13 cellular contexts compared by ENCODE assay signal in the genomic region with DNA sequence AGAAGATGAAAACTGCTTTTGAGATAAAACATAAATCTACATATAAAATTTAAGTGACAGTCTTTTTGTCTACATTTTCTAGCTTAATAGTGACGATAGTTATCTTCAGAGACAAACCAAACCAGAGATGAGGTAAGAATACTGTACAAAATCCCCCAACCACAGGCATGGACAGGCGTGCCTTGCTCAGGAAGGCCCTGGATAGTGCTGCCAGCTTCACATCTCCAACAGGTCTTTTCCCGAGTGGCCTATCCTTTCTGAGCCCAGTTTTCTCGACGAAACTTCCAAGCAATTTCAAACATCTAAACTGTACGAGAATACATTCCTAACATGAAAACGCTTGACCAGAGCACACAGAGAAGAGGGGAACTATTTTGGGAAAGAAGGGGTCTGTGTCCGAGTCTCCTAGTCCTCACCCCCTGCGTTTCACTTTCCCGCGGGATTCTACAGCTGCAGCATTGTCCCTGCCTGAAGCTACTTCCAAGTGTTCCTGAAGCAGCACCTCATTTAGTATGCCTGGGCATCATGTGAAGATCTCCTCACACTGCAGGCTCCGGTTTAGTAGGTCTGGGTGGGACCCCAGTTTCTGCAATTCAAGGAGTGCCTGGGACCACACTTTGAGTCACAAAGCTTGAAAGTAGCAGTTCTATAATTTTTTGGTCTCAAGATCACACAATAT. TPM values are rescaled to one million over a fixed set of nuclear protein-coding genes. Genes with fewer than 3 reads are reported as not detected.
DNase-seq lines count a peak whose midpoint lies in the region; ATAC-seq, FAIRE-seq and TF ChIP-seq lines count a peak whose summit lies in the region.
"Had no signal": no experiment of that assay in that cellular context is flagged by ENCODE, and none has a peak within 500 bp of the region (broad histone marks: within the 10 kb centered on the region; RNA-seq: fewer than 3 reads in every experiment).

No MANE protein-coding gene starts in this region.

- peak overlapping the region; percentile 32 to 69 for H3K27ac ChIP-seq in coronary artery
- no peak overlapping the region for H3K27ac ChIP-seq in naive thymus-derived CD4-positive, alpha-beta T cell (ENCODE audit: low read depth, low read length)
- peak overlapping the region; percentile 32 to 37 for H3K27ac ChIP-seq in uterus

- DNase-seq in activated T-cell treated with anti-CD3 and anti-CD28 coated beads, Interleukin-2, amount 50 U/mL, for 72 hours = no peak
- DNase-seq in activated T-cell treated with anti-CD3 and anti-CD28 coated beads, Interleukin-2, amount 50 U/mL, for 4 hours = no peak
- no peak for DNase-seq in coronary artery (ENCODE audit: low spot score)
- no peak for DNase-seq in naive thymus-derived CD4-positive, alpha-beta T cell
- no peak for DNase-seq in uterus
- DNase-seq in RCC 7860 (ENCODE audit: low spot score) = no peak
- DNase-seq in NCI-H69 (lab: John Stamatoyannopoulos, UW) = no peak
- DNase-seq: 8988T, GOT3, hypothalamus, MG63 had no signal

- TF ChIP-seq CTCF in coronary artery (IDR thresholded peaks at IDR 0.05) (no peak), uterus (IDR thresholded peaks at IDR 0.05) (no peak)

- FAIRE-seq in RCC 7860 (lab: Jason Lieb, UNC) = no peak

- ATAC-seq in activated T-cell treated with anti-CD3 and anti-CD28 coated beads, Interleukin-2, amount 50 U/mL, for 72 hours (replicated peaks in 1 of 2) = no peak
- no peak for ATAC-seq in activated T-cell treated with anti-CD3 and anti-CD28 coated beads, Interleukin-2, amount 50 U/mL, for 4 hours
- ATAC-seq in naive thymus-derived CD4-positive, alpha-beta T cell = no peak
- ATAC-seq in HG03025 (IDR thresholded peaks at IDR 0.05; ENCODE audit: low FRiP score, unreplicated experiment) = no peak

- POLR2A ChIA-PET in naive thymus-derived CD4-positive, alpha-beta T cell (lab: Charles Lee) = interaction anchor here (0.5 to 1.1 kb wide), 2 partner anchors 12 to 420 kb away, joined by 3 to 5 read pairs; no protein-coding TSS in a partner anchor

- H3K9me3 Mint-ChIP-seq in activated T-cell treated with anti-CD3 and anti-CD28 coated beads, Interleukin-2, amount 50 U/mL, for 72 hours = no peaks in the 10 kb centered on the region
- no peaks in the 10 kb centered on the region for H3K9me3 Mint-ChIP-seq in activated T-cell treated with anti-CD3 and anti-CD28 coated beads, Interleukin-2, amount 50 U/mL, for 4 hours
- H3K9me3 Mint-ChIP-seq in naive thymus-derived CD4-positive, alpha-beta T cell = no peaks in the 10 kb centered on the region
- H3K9me3 Mint-ChIP-seq: T-helper 1 cell treated with Interleukin-12 subunit alpha and Interleukin-12 subunit beta and Interleukin-4 antibody, amounts not matched to agents 30 μg/mL and 1 μg/mL, for 36 hours had no signal

- peaks cover 12 to 31% of the 10 kb centered on the region in 2 donors for H3K36me3 Mint-ChIP-seq in activated T-cell treated with anti-CD3 and anti-CD28 coated beads, Interleukin-2, amount 50 U/mL, for 72 hours (ENCODE audit: insufficient read depth in 2 of 2)
- peaks cover 37% of the 10 kb centered on the region for H3K36me3 Mint-ChIP-seq in activated T-cell treated with anti-CD3 and anti-CD28 coated beads, Interleukin-2, amount 50 U/mL, for 4 hours (ENCODE audit: insufficient read depth)
- peaks cover 4 to 55% (median 28%) of the 10 kb centered on the region in 5 donors for H3K36me3 Mint-ChIP-seq in naive thymus-derived CD4-positive, alpha-beta T cell

- CTCF ChIA-PET in naive thymus-derived CD4-positive, alpha-beta T cell (lab: Charles Lee) = interaction anchor here (0.8 to 1.0 kb wide), 2 partner anchors 17 to 82 kb away, joined by 3 read pairs; no protein-coding TSS in a partner anchor

- intact Hi-C loops in naive thymus-derived CD4-positive, alpha-beta T cell (cut with micrococcal nuclease) = no loop called here
- intact Hi-C loops in uterus (cut with DNase I; ENCODE audit: low total_unique reads) = no loop called here

- no peak overlapping the region for H3K4me3 Mint-ChIP-seq in activated T-cell treated with anti-CD3 and anti-CD28 coated beads, Interleukin-2, amount 50 U/mL, for 72 hours
- no peak overlapping the region for H3K4me3 Mint-ChIP-seq in activated T-cell treated with anti-CD3 and anti-CD28 coated beads, Interleukin-2, amount 50 U/mL, for 4 hours
- H3K4me3 Mint-ChIP-seq in naive thymus-derived CD4-positive, alpha-beta T cell = no peak overlapping the region
- H3K4me3 Mint-ChIP-seq: T-helper 1 cell treated with Interleukin-12 subunit alpha and Interleukin-12 subunit beta and Interleukin-4 antibody, amounts not matched to agents 30 μg/mL and 1 μg/mL, for 36 hours had no signal

- H3K27me3 ChIP-seq in naive thymus-derived CD4-positive, alpha-beta T cell (ENCODE audit: control insufficient read depth in 2 of 2, insufficient read depth in 2 of 2, low read length in 2 of 2) = no peaks in the 10 kb centered on the region
- H3K27me3 ChIP-seq in uterus = no peaks in the 10 kb centered on the region
- H3K27me3 ChIP-seq: MG63 had no signal

- H3K36me3 ChIP-seq in naive thymus-derived CD4-positive, alpha-beta T cell (ENCODE audit: control insufficient read depth in 2 of 3, insufficient read depth in 3 of 3, low read length in 3 of 3) = peaks cover 5 to 13% (median 8%) of the 10 kb centered on the region in 3 experiments
- H3K36me3 ChIP-seq in uterus = no peaks in the 10 kb centered on the region

- H3K4me1 Mint-ChIP-seq in activated T-cell treated with anti-CD3 and anti-CD28 coated beads, Interleukin-2, amount 50 U/mL, for 72 hours (ENCODE audit: low read depth) = peaks cover 69% of the 10 kb centered on the region
- H3K4me1 Mint-ChIP-seq in activated T-cell treated with anti-CD3 and anti-CD28 coated beads, Interleukin-2, amount 50 U/mL, for 4 hours (ENCODE audit: low read depth) = peaks cover 72% of the 10 kb centered on the region
- peaks cover 41 to 86% (median 69%) of the 10 kb centered on the region in 7 donors for H3K4me1 Mint-ChIP-seq in naive thymus-derived CD4-positive, alpha-beta T cell

- TF ChIP-seq POLR2A in uterus (IDR thresholded peaks at IDR 0.05) = no peak

- peaks cover 7 to 16% of the 10 kb centered on the region in 2 donors for H3K4me1 ChIP-seq in naive thymus-derived CD4-positive, alpha-beta T cell (ENCODE audit: control insufficient read depth in 2 of 2, insufficient read depth in 2 of 2, low read length in 2 of 2)
- peaks cover 0 to 6% of the 10 kb centered on the region in 2 donors for H3K4me1 ChIP-seq in uterus

- peak overlapping the region; percentile 74 for H3K27ac Mint-ChIP-seq in activated T-cell treated with anti-CD3 and anti-CD28 coated beads, Interleukin-2, amount 50 U/mL, for 72 hours
- H3K27ac Mint-ChIP-seq in naive thymus-derived CD4-positive, alpha-beta T cell = peak overlapping the region in 5 of 9 donors; percentile 12 to 61 (median 47)

- H3K9me3 ChIP-seq in naive thymus-derived CD4-positive, alpha-beta T cell (ENCODE audit: control insufficient read depth in 2 of 3, low read length in 3 of 3) = no peaks in the 10 kb centered on the region
- H3K9me3 ChIP-seq in uterus = no peaks in the 10 kb centered on the region
- H3K9me3 ChIP-seq: MG63 had no signal

- H3K27me3 Mint-ChIP-seq in activated T-cell treated with anti-CD3 and anti-CD28 coated beads, Interleukin-2, amount 50 U/mL, for 72 hours (ENCODE audit: low read depth) = no peaks in the 10 kb centered on the region
- no peaks in the 10 kb centered on the region for H3K27me3 Mint-ChIP-seq in activated T-cell treated with anti-CD3 and anti-CD28 coated beads, Interleukin-2, amount 50 U/mL, for 4 hours (ENCODE audit: low read depth)
- no peaks in the 10 kb centered on the region for H3K27me3 Mint-ChIP-seq in naive thymus-derived CD4-positive, alpha-beta T cell

- H3K4me3 ChIP-seq in coronary artery (no peak overlapping the region), uterus (no peak overlapping the region)
- H3K4me3 ChIP-seq in naive thymus-derived CD4-positive, alpha-beta T cell (ENCODE audit: low read length) = no peak overlapping the region
- H3K4me3 ChIP-seq: MG63 had no signal

RNA-seq across cellular contexts. Expression of gene GNA13, which starts 37.8 kb away (rescaled TPM):
- total RNA-seq in activated T-cell treated with anti-CD3 and anti-CD28 coated beads, Interleukin-2, amount 50 U/mL, for 72 hours = 10 to 100 TPM; 79.0 to 85.8 TPM
- 10 to 100 TPM; 45.7 to 54.9 (median 47.2) TPM for total RNA-seq in activated T-cell treated with anti-CD3 and anti-CD28 coated beads, Interleukin-2, amount 50 U/mL, for 4 hours
- total RNA-seq in naive thymus-derived CD4-positive, alpha-beta T cell = 100 to 1,000 TPM in 1 of 5 experiments, 10 to 100 TPM in 4; 74.1 to 102 (median 78.7) TPM
- polyA plus RNA-seq in naive thymus-derived CD4-positive, alpha-beta T cell = 10 to 100 TPM; 29.8 to 30.2 TPM
- total RNA-seq in uterus = 100 to 1,000 TPM in 1 of 4 donors, 10 to 100 TPM in 3; 20.2 to 103 (median 51.0) TPM
